ENCODE assay signal across 29 cellular contexts in the genomic region with DNA sequence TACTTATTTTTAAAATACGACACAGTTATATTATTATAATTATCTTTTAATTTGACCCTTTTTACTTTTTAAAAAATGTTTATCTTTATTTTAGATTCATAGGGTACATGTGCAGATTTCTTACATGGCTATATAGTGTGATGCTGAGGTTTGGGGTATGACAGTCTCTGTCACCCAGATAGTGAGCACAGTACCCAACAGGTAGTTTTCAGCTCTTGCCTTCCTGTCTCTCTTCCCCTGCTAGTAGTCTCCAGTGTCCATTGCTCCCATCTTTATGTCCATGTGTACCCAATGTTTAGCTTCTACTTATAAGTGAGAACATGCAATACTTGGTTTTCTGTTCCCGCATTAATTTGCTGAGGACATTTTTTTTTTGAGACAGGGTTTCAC. TPM values are rescaled to one million over a fixed set of nuclear protein-coding genes. Genes with fewer than 3 reads are reported as not detected.
"Had no signal": no experiment of that assay in that cellular context is flagged by ENCODE, and none has a peak within 500 bp of the region (broad histone marks: within the 10 kb centered on the region; RNA-seq: fewer than 3 reads in every experiment).

No MANE protein-coding gene starts in this region.

- H3K27me3 Mint-ChIP-seq: natural killer cell treated with Interleukin-12 subunit alpha and Interleukin-12 subunit beta and Interleukin-15 and Interleukin-18, amount 100 ng/mL, for 72 hours; stimulated activated naive B cell treated with anti-CD40 and anti-IgM and Interleukin-4, amounts not matched to agents 10 μg/mL and 1 μg/mL and 100 μg/mL, for 72 hours had no signal

- H3K9me3 Mint-ChIP-seq: activated naive CD8-positive, alpha-beta T cell treated with anti-CD3 and anti-CD28 coated beads, Interleukin-2, amount 10 ng/mL, durations not matched to agents 7 days and 5 days; activated T-cell treated with anti-CD3 and anti-CD28 coated beads, Interleukin-2, amount 50 U/mL, for 4 hours; effector memory CD8-positive, alpha-beta T cell had no signal

- H3K36me3 ChIP-seq: breast epithelium, colonic mucosa, left ventricle myocardium inferior, neutrophil, ovary, prostate gland, transverse colon had no signal

- H3K4me3 Mint-ChIP-seq: activated naive CD8-positive, alpha-beta T cell treated with anti-CD3 and anti-CD28 coated beads, Interleukin-2, amount 10 ng/mL, durations not matched to agents 7 days and 5 days; activated T-cell treated with anti-CD3 and anti-CD28 coated beads, Interleukin-2, amount 50 U/mL, for 4 hours; effector memory CD8-positive, alpha-beta T cell; natural killer cell treated with Interleukin-12 subunit alpha and Interleukin-12 subunit beta and Interleukin-15 and Interleukin-18, amount 100 ng/mL, for 72 hours; stimulated activated naive B cell treated with anti-CD40 and anti-IgM and Interleukin-4, amounts not matched to agents 10 μg/mL and 1 μg/mL and 100 μg/mL, for 72 hours had no signal

- ATAC-seq: activated T-cell treated with anti-CD3 and anti-CD28 coated beads, Interleukin-2, amount 50 U/mL, for 4 hours; effector memory CD8-positive, alpha-beta T cell; esophagus mucosa; natural killer cell treated with Interleukin-12 subunit alpha and Interleukin-12 subunit beta and Interleukin-15 and Interleukin-18, amount 100 ng/mL, for 72 hours; stimulated activated naive B cell treated with anti-CD40 and anti-IgM and Interleukin-4, amounts not matched to agents 10 μg/mL and 1 μg/mL and 100 μg/mL, for 72 hours had no signal

- H3K4me1 ChIP-seq: breast epithelium, colonic mucosa, prostate gland, transverse colon had no signal

- H3K4me1 Mint-ChIP-seq: activated naive CD8-positive, alpha-beta T cell treated with anti-CD3 and anti-CD28 coated beads, Interleukin-2, amount 10 ng/mL, durations not matched to agents 7 days and 5 days; stimulated activated naive B cell treated with anti-CD40 and anti-IgM and Interleukin-4, amounts not matched to agents 10 μg/mL and 1 μg/mL and 100 μg/mL, for 72 hours had no signal

- H3K27ac ChIP-seq: breast epithelium, colonic mucosa, dorsolateral prefrontal cortex, neutrophil, ovary, prostate gland, transverse colon had no signal

- H3K4me3 ChIP-seq: breast epithelium, colonic mucosa, dorsolateral prefrontal cortex, left ventricle myocardium inferior, ovary, prostate gland, transverse colon had no signal

- H3K27me3 ChIP-seq: breast epithelium, colonic mucosa, neutrophil, ovary, transverse colon had no signal

- H3K9me3 ChIP-seq: breast epithelium, colonic mucosa, left ventricle myocardium inferior, ovary, prostate gland, transverse colon had no signal

- H3K27ac Mint-ChIP-seq: activated naive CD8-positive, alpha-beta T cell treated with anti-CD3 and anti-CD28 coated beads, Interleukin-2, amount 10 ng/mL, durations not matched to agents 7 days and 5 days; effector memory CD8-positive, alpha-beta T cell; natural killer cell treated with Interleukin-12 subunit alpha and Interleukin-12 subunit beta and Interleukin-15 and Interleukin-18, amount 100 ng/mL, for 72 hours; stimulated activated naive B cell treated with anti-CD40 and anti-IgM and Interleukin-4, amounts not matched to agents 10 μg/mL and 1 μg/mL and 100 μg/mL, for 72 hours had no signal

- DNase-seq: activated CD4-positive, alpha-beta T cell treated with anti-CD3 and anti-CD28 coated beads for 4 hours; activated CD4-positive, alpha-beta T cell treated with anti-CD3 and anti-CD28 coated beads, Interleukin-2, amount 50 U/mL, for 48 hours; activated CD4-positive, CD25-positive, alpha-beta regulatory T cell; activated CD8-positive, alpha-beta memory T cell treated with anti-CD3 and anti-CD28 coated beads, Interleukin-2, amount 50 U/mL, for 48 hours; activated naive CD4-positive, alpha-beta T cell treated with Interleukin-2 at 50 U/mL for 16 hours; activated naive CD8-positive, alpha-beta T cell treated with anti-CD3 and anti-CD28 coated beads, Interleukin-2, amount 10 ng/mL, durations not matched to agents 7 days and 5 days; activated T-cell treated with anti-CD3 and anti-CD28 coated beads, Interleukin-2, amount 50 U/mL, for 4 hours; amniotic stem cell; colonic mucosa; dorsolateral prefrontal cortex; effector memory CD8-positive, alpha-beta T cell; glutamatergic neuron; hippocampal formation; kidney glomerular epithelial cell; left ventricle myocardium inferior; mammary epithelial cell; midbrain; ovary; stimulated activated CD4-positive, alpha-beta T cell treated with anti-CD3 and anti-CD28 coated beads, Interleukin-2, amount 100 ng/mL, for 48 hours; stimulated activated CD8-positive, alpha-beta memory T cell treated with anti-CD3 and anti-CD28 coated beads, Interleukin-4, amount 100 ng/mL, for 48 hours; stimulated activated naive B cell treated with anti-CD40 and anti-IgM and Interleukin-4, amounts not matched to agents 10 μg/mL and 1 μg/mL and 100 μg/mL, for 72 hours; transverse colon had no signal

- H3K36me3 Mint-ChIP-seq: activated naive CD8-positive, alpha-beta T cell treated with anti-CD3 and anti-CD28 coated beads, Interleukin-2, amount 10 ng/mL, durations not matched to agents 7 days and 5 days; natural killer cell treated with Interleukin-12 subunit alpha and Interleukin-12 subunit beta and Interleukin-15 and Interleukin-18, amount 100 ng/mL, for 72 hours; stimulated activated naive B cell treated with anti-CD40 and anti-IgM and Interleukin-4, amounts not matched to agents 10 μg/mL and 1 μg/mL and 100 μg/mL, for 72 hours had no signal

RNA-seq across cellular contexts. Expression of gene KCNMB2, which starts 21.8 kb away (rescaled TPM):
- total RNA-seq: activated CD8-positive, alpha-beta memory T cell treated with anti-CD3 and anti-CD28 coated beads for 36 hours; activated naive CD8-positive, alpha-beta T cell treated with anti-CD3 and anti-CD28 coated beads, Interleukin-2, amount 10 ng/mL, durations not matched to agents 7 days and 5 days; activated T-cell treated with anti-CD3 and anti-CD28 coated beads, Interleukin-2, amount 50 U/mL, for 4 hours; endothelial cell of umbilical vein; esophagus mucosa; mammary epithelial cell; natural killer cell treated with Interleukin-12 subunit alpha and Interleukin-12 subunit beta and Interleukin-15 and Interleukin-18, amount 100 ng/mL, for 72 hours had no signal
